Comparison of ENCODE assay signal across 1 cellular context in the genomic region with DNA sequence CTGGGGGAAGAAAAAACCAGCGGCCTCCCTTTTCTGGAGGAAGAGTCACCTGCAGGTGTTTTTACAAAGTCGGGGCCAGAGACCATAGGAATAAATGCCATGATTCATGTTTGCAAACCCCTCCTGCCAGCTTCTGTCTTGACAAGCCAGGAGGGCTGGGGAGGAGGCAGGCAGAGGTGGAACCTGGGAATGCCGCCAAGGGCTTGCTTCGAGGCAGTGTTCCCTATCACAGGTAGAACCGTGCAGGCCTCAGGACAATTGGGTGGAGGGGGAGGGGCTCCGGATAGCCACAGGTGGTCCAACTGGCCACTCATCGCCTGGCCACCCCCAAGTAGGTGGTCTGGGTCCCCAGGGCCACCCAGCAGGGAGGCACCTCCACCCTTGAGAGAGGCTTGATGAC.
TF ChIP-seq lines count a peak whose summit lies in the region.

No MANE protein-coding gene starts in this region.

TF ChIP-seq in HEK293, 187 proteins besides CTCF, POLR2A, EP300 and RAD21 (continued from another document):
- TF ChIP-seq ZNF777 (tag by site-specific recombination; IDR thresholded peaks at IDR 0.05; ENCODE audit: borderline replicate concordance) (no peak), ZNF16 (tag by site-specific recombination; IDR thresholded peaks at IDR 0.05; ENCODE audit: low read depth) (no peak), ZNF426 (tag by site-specific recombination; IDR thresholded peaks at IDR 0.05) (no peak), ZNF302 (tag by site-specific recombination; IDR thresholded peaks at IDR 0.05; ENCODE audit: low read depth) (no peak)
